ENCODE assay signal across 10 cellular contexts in the genomic region with DNA sequence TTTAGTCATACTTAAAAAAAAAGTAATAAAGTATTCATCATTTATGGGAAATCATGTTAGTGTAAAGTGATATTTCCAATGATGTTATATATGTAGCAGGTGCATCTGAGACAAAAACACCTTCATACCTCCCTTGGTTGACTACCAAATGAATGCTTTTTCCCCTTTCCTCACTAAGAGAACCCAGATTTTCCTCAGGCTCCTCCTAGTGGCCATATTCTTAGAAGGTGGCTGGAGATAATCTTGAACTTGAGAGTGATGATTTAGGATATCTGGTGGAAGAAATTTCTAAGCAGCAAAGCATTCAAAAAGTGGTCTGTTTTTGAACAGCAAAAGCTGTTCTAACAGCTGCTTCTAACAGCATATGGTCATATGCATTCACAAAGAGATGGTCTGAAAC. TPM values are rescaled to one million over a fixed set of nuclear protein-coding genes. Genes with fewer than 3 reads are reported as not detected.
DNase-seq lines count a peak whose midpoint lies in the region; ATAC-seq, FAIRE-seq and TF ChIP-seq lines count a peak whose summit lies in the region.
"Had no signal": no experiment of that assay in that cellular context is flagged by ENCODE, and none has a peak within 500 bp of the region (broad histone marks: within the 10 kb centered on the region; RNA-seq: fewer than 3 reads in every experiment).

No MANE protein-coding gene starts in this region.

- CTCF ChIA-PET in Panc1 (lab: Charles Lee) = interaction anchor here (0.7 kb wide), 2 partner anchors 27 to 47 kb away, joined by 3 to 4 read pairs; no protein-coding TSS in a partner anchor

- no peaks in the 10 kb centered on the region for H3K4me1 ChIP-seq in heart right ventricle
- H3K4me1 ChIP-seq in right cardiac atrium (ENCODE audit: control insufficient read depth, insufficient read depth, low read length) = no peaks in the 10 kb centered on the region
- H3K4me1 ChIP-seq in Panc1 (ENCODE audit: control insufficient read depth, insufficient read depth, low read length) = no peaks in the 10 kb centered on the region

- H3K9me3 ChIP-seq in heart right ventricle = no peaks in the 10 kb centered on the region
- H3K9me3 ChIP-seq in right cardiac atrium (ENCODE audit: control insufficient read depth, low read length) = no peaks in the 10 kb centered on the region
- H3K9me3 ChIP-seq in Panc1 (ENCODE audit: control insufficient read depth, insufficient read depth, low read depth, low read length) = no peaks in the 10 kb centered on the region

- H3K27ac Mint-ChIP-seq in type B pancreatic cell = no peak overlapping the region

- peaks cover 11% of the 10 kb centered on the region for H3K27me3 Mint-ChIP-seq in type B pancreatic cell

- in situ Hi-C loops in Panc1 (cut with HindIII; ENCODE audit: low pct_unique_long_range_greater_than_20kb, low sequenced_read_pairs) = no loop called here

- H3K36me3 ChIP-seq in heart right ventricle (no peaks in the 10 kb centered on the region), Panc1 (ENCODE audit: control insufficient read depth, insufficient read depth, low read length) (no peaks in the 10 kb centered on the region)

- ATAC-seq in heart right ventricle (no peak), right cardiac atrium (no peak), Panc1 (no peak), GM19324 (IDR thresholded peaks at IDR 0.05; ENCODE audit: low FRiP score, unreplicated experiment) (no peak)

- no peak overlapping the region for H3K4me3 Mint-ChIP-seq in type B pancreatic cell

- no peaks in the 10 kb centered on the region for H3K9me3 Mint-ChIP-seq in type B pancreatic cell

- TF ChIP-seq CTCF in heart right ventricle (IDR thresholded peaks at IDR 0.05) (peak in 5 of 9 donors; percentile 29 to 47 (median 37)), Panc1 (IDR thresholded peaks at IDR 0.05) (peak; percentile 56; the same call in 1 of the 2 replicates), type B pancreatic cell (conservative IDR thresholded peaks at IDR 0.05) (peak; percentile 53)

- no peak for DNase-seq in heart right ventricle
- DNase-seq in right cardiac atrium = no peak
- no peak for DNase-seq in Panc1 (ENCODE audit: low read depth, low spot score)
- DNase-seq in fibroblast of peridontal ligament (ENCODE audit: extremely low read depth) = peak; percentile 5
- no peak for DNase-seq in type B pancreatic cell (ENCODE audit: extremely low spot score, unreplicated experiment)
- DNase-seq in NCI-H187 (lab: John Stamatoyannopoulos, UW) = no peak
- no peak for DNase-seq in GM12891 (ENCODE audit: insufficient read length, low spot score)
- DNase-seq: activated gamma-delta T cell treated with Interleukin-2 at 50 U/mL for 16 hours; stimulated activated naive CD4-positive, alpha-beta T cell treated with Interleukin-2 at 50 U/mL for 16 hours had no signal

- POLR2A ChIA-PET in Panc1 (lab: Charles Lee) = no interaction called here

- H3K4me3 ChIP-seq in heart right ventricle (no peak overlapping the region), right cardiac atrium (ENCODE audit: low read length) (no peak overlapping the region), Panc1 (ENCODE audit: low read depth in 2 of 2, low read length in 2 of 2) (no peak overlapping the region)

- TF ChIP-seq POLR2A in GM12891 (IDR thresholded peaks at IDR 0.05; ENCODE audit: low read depth, low read length) = no peak

- intact Hi-C loops in heart right ventricle (cut with DNase I) = loop anchor here in 1 of 10 donors (10.0 kb wide), 1 partner anchor 131 kb away; no protein-coding TSS in a partner anchor
- intact Hi-C loops in right cardiac atrium (cut with DNase I) = no loop called here
- intact Hi-C loops in Panc1 (cut with micrococcal nuclease; ENCODE audit: unreplicated experiment) = no loop called here

- H3K4me1 Mint-ChIP-seq in type B pancreatic cell (ENCODE audit: unreplicated experiment) = no peaks in the 10 kb centered on the region

- H3K27ac ChIP-seq in heart right ventricle = no peak overlapping the region
- no peak overlapping the region for H3K27ac ChIP-seq in right cardiac atrium (ENCODE audit: low read length)
- no peak overlapping the region for H3K27ac ChIP-seq in Panc1 (ENCODE audit: low read length)

- peaks cover 0 to 4% (median 0%) of the 10 kb centered on the region in 7 donors for H3K27me3 ChIP-seq in heart right ventricle
- no peaks in the 10 kb centered on the region for H3K27me3 ChIP-seq in right cardiac atrium (ENCODE audit: control insufficient read depth, insufficient read depth)
- no peaks in the 10 kb centered on the region for H3K27me3 ChIP-seq in Panc1 (ENCODE audit: control insufficient read depth, insufficient read depth, low read length)

- FAIRE-seq in GM12891 (lab: Jason Lieb, UNC) = no peak

- no peaks in the 10 kb centered on the region for H3K36me3 Mint-ChIP-seq in type B pancreatic cell

- BruUV-seq in Panc1 (replicated peaks; lab: Mats Ljungman, UMichigan) = no TSS peak

TF ChIP-seq in GM12891, 5 proteins besides CTCF, POLR2A, EP300 and RAD21:
- no peak for TF ChIP-seq POU2F2 (IDR thresholded peaks at IDR 0.05; ENCODE audit: low read depth, low read length)

RNA-seq across cellular contexts. Expression of a gene that starts 16.8 kb away (rescaled TPM):
- total RNA-seq in heart right ventricle = under 1 TPM in 8 of 10 donors, not detected in 2; 0.03 to 0.59 (median 0.19) TPM
- polyA plus RNA-seq in heart right ventricle = under 1 TPM; 0.13 to 0.37 TPM
- 1 to 10 TPM; 3.7 to 6.4 (median 5.2) TPM for total RNA-seq in right cardiac atrium
- 0.86 TPM for polyA plus RNA-seq in right cardiac atrium
- 0.15 TPM for total RNA-seq in Panc1 (2021; ENCODE audit: unreplicated experiment)
- polyA plus RNA-seq in Panc1 (2012; ENCODE audit: insufficient read length) = 0.12 TPM
- total RNA-seq in type B pancreatic cell (ENCODE audit: low replicate concordance) = 1.0 and 3.2 TPM in 2 replicates
- polyA plus RNA-seq in GM12891 (2012; ENCODE audit: low read depth, missing spikeins) = 0.30 TPM
